Comparison of ENCODE assay signal across 23 cellular contexts in the genomic region with DNA sequence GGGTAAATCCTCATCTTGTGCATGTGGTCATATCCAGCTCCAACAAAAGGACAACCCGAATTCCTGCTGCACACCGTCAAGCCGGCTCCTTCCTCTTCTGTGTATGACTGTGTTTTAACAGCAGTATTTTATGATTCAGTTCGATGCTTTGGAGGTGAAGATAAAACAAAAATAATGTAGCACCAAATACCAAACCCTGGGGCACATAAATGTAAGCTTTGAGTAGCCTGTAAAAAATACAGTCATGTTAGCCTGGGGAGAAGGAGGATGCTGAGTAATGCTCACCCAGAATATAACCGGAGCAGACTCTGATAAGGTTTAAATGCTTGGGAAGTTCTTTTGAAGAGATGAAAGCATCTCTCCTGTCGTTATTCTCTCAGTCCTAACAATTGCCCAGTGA.
"Had no signal": no experiment of that assay in that cellular context is flagged by ENCODE, and none has a peak within 500 bp of the region (broad histone marks: within the 10 kb centered on the region; RNA-seq: fewer than 3 reads in every experiment).

No MANE protein-coding gene starts in this region.

- H3K27me3 ChIP-seq: esophagus squamous epithelium, ovary, spleen, tibial nerve, upper lobe of left lung had no signal

- ATAC-seq: left ventricle myocardium superior; lower lobe of right lung; natural killer cell; psoas muscle; right cardiac atrium; stimulated activated naive B cell treated with anti-CD40 and anti-IgM and Interleukin-4, amounts not matched to agents 10 μg/mL and 1 μg/mL and 100 μg/mL, for 72 hours had no signal

- DNase-seq: dermis blood vessel endothelial cell; effector memory CD4-positive, alpha-beta T cell; erythroblast; esophagus squamous epithelium; hypothalamus; immature natural killer cell; islet precursor cell; left ventricle myocardium superior; lower lobe of right lung; natural killer cell; occipital lobe; ovary; posterior cingulate gyrus; psoas muscle; right cardiac atrium; spleen; stimulated activated CD4-positive, alpha-beta T cell treated with anti-CD3 and anti-CD28 coated beads, Interleukin-2, amount 100 ng/mL, for 48 hours; stimulated activated naive B cell treated with anti-CD40 and anti-IgM and Interleukin-4, amounts not matched to agents 10 μg/mL and 1 μg/mL and 100 μg/mL, for 72 hours; upper lobe of left lung had no signal

- H3K4me1 ChIP-seq: esophagus squamous epithelium, lower lobe of right lung, psoas muscle, spleen, tibial nerve, upper lobe of left lung had no signal

- H3K9me3 ChIP-seq: esophagus squamous epithelium, lower lobe of right lung, ovary, psoas muscle, spleen, thoracic aorta, tibial nerve, upper lobe of left lung had no signal

- H3K4me3 ChIP-seq: coronary artery, esophagus squamous epithelium, lower lobe of right lung, ovary, psoas muscle, skin epidermis, spleen, thoracic aorta, tibial nerve, upper lobe of left lung had no signal

- H3K27ac ChIP-seq: coronary artery, esophagus squamous epithelium, lower lobe of right lung, ovary, psoas muscle, skin epidermis, spleen, thoracic aorta, tibial nerve, upper lobe of left lung had no signal

- H3K36me3 ChIP-seq: esophagus squamous epithelium, lower lobe of right lung, ovary, spleen, thoracic aorta, tibial nerve, upper lobe of left lung had no signal
